In genomic region chr2:222303828-222304736, GRCh38 we compare ENCODE assay signal across 13 cellular contexts. TPM values are rescaled to one million over a fixed set of nuclear protein-coding genes. Genes with fewer than 3 reads are reported as not detected.
DNase-seq lines count a peak whose midpoint lies in the region; ATAC-seq and TF ChIP-seq lines count a peak whose summit lies in the region.
"Had no signal": no experiment of that assay in that cellular context is flagged by ENCODE, and none has a peak within 500 bp of the region (broad histone marks: within the 10 kb centered on the region; RNA-seq: fewer than 3 reads in every experiment).

No MANE protein-coding gene starts in this region.

- no peak for TF ChIP-seq CTCF in CD8-positive, alpha-beta T cell (IDR thresholded peaks at IDR 0.05)
- no peak for TF ChIP-seq CTCF in chondrocyte (IDR thresholded peaks at IDR 0.05)

- H3K36me3 ChIP-seq in CD8-positive, alpha-beta T cell (ENCODE audit: insufficient read depth, low read length) = no peaks in the 10 kb centered on the region
- no peaks in the 10 kb centered on the region for H3K36me3 ChIP-seq in neuronal stem cell (replicated peaks in 1 of 2; ENCODE audit: control insufficient read depth in 2 of 2, insufficient read depth in 2 of 2, low read length in 2 of 2)
- H3K36me3 ChIP-seq: right lobe of liver had no signal

- no peak for DNase-seq in CD8-positive, alpha-beta T cell
- DNase-seq in KBM-7 (peak; percentile 62), chondrocyte (ENCODE audit: low spot score) (no peak), neuronal stem cell (ENCODE audit: low spot score) (no peak), RPMI8226 (no peak), NCI-H2227 (lab: John Stamatoyannopoulos, UW; ENCODE audit: unreplicated experiment) (no peak), GOT3 (lab: John Stamatoyannopoulos, UW) (no peak)
- DNase-seq: cerebellar nuclear complex, left cardiac atrium, NCI-H1417 treated with DMSO at 0.1 percent for 48 hours had no signal

- CTCF ChIA-PET in CD8-positive, alpha-beta T cell (lab: Charles Lee) = no interaction called here

- H3K27me3 Mint-ChIP-seq in CD8-positive, alpha-beta T cell (ENCODE audit: low read depth) = peaks cover 82% of the 10 kb centered on the region
- H3K27me3 Mint-ChIP-seq in chondrocyte (ENCODE audit: low read depth) = peaks cover 92% of the 10 kb centered on the region

- H3K27ac Mint-ChIP-seq in CD8-positive, alpha-beta T cell = no peak overlapping the region
- H3K27ac Mint-ChIP-seq in chondrocyte (ENCODE audit: unreplicated experiment) = no peak overlapping the region

- no peak overlapping the region for H4K91ac ChIP-seq in neuronal stem cell (ENCODE audit: low read depth, low read length, poor library complexity)

- no peak overlapping the region for H3K4me2 ChIP-seq in neuronal stem cell (ENCODE audit: insufficient read depth, low read length, poor library complexity, severe bottlenecking)

- peak overlapping the region; percentile 38 for H3K23ac ChIP-seq in neuronal stem cell (ENCODE audit: low read depth, low read length, poor library complexity)

- H3K36me3 Mint-ChIP-seq in CD8-positive, alpha-beta T cell = no peaks in the 10 kb centered on the region
- H3K36me3 Mint-ChIP-seq in chondrocyte (ENCODE audit: low read depth) = peaks cover 13% of the 10 kb centered on the region

- no peak overlapping the region for H2BK5ac ChIP-seq in neuronal stem cell (ENCODE audit: low read length)

- peaks cover 9% of the 10 kb centered on the region for H3K4me1 ChIP-seq in CD8-positive, alpha-beta T cell (ENCODE audit: insufficient read depth, low read length)
- H3K4me1 ChIP-seq in neuronal stem cell (ENCODE audit: control insufficient read depth in 2 of 2, insufficient read depth in 1 of 2, low read depth in 1 of 2, low read length in 2 of 2) = peaks cover 0 to 6% of the 10 kb centered on the region in 2 donors

- POLR2A ChIA-PET in CD8-positive, alpha-beta T cell (lab: Charles Lee) = no interaction called here

- no peak overlapping the region for H3K27ac ChIP-seq in CD8-positive, alpha-beta T cell (ENCODE audit: low read depth, low read length)
- H3K27ac ChIP-seq in neuronal stem cell (replicated peaks; ENCODE audit: low read length) = no peak overlapping the region
- H3K27ac ChIP-seq: right lobe of liver had no signal

- no peak overlapping the region for H2BK15ac ChIP-seq in neuronal stem cell (ENCODE audit: low read length)

- peaks cover 49% of the 10 kb centered on the region for H3K27me3 ChIP-seq in CD8-positive, alpha-beta T cell (ENCODE audit: insufficient read depth, low read length)
- peaks cover 72 to 100% (median 100%) of the 10 kb centered on the region in 3 experiments for H3K27me3 ChIP-seq in neuronal stem cell (ENCODE audit: control insufficient read depth in 3 of 3, insufficient read depth in 3 of 3, low read depth in 1 of 3, low read length in 3 of 3)

- no peaks in the 10 kb centered on the region for H3K9me3 Mint-ChIP-seq in CD8-positive, alpha-beta T cell
- H3K9me3 Mint-ChIP-seq in chondrocyte (ENCODE audit: low read depth) = no peaks in the 10 kb centered on the region

- intact Hi-C loops in CD8-positive, alpha-beta T cell (cut with DNase I, micrococcal nuclease) = no loop called here

- in situ Hi-C loops in KBM-7 (cut with MboI; ENCODE audit: low pct_unique_long_range_greater_than_20kb, low sequenced_read_pairs) = loop anchor here (25.0 kb wide), 2 partner anchors 242 to 258 kb away; no protein-coding TSS in a partner anchor

- no peak for ATAC-seq in CD8-positive, alpha-beta T cell
- no peak for ATAC-seq in GM19324 (IDR thresholded peaks at IDR 0.05; ENCODE audit: low FRiP score, unreplicated experiment)
- ATAC-seq: left cardiac atrium, right lobe of liver had no signal

- H2AFZ ChIP-seq in neuronal stem cell (ENCODE audit: low read length) = no peak overlapping the region

- no peaks in the 10 kb centered on the region for H3K9me3 ChIP-seq in CD8-positive, alpha-beta T cell (ENCODE audit: low read length)
- H3K9me3 ChIP-seq in neuronal stem cell (replicated peaks in 1 of 2; ENCODE audit: control insufficient read depth in 2 of 2, insufficient read depth in 1 of 2, low read depth in 1 of 2, low read length in 2 of 2) = peaks cover 0 to 10% of the 10 kb centered on the region in 2 donors
- H3K9me3 ChIP-seq: right lobe of liver had no signal

- no peak overlapping the region for H2BK120ac ChIP-seq in neuronal stem cell (ENCODE audit: low read depth, low read length)

- no peak overlapping the region for H3K14ac ChIP-seq in neuronal stem cell (ENCODE audit: low read length)

- H3K4me1 Mint-ChIP-seq in CD8-positive, alpha-beta T cell (ENCODE audit: low read depth) = peaks cover 30% of the 10 kb centered on the region
- peaks cover 36% of the 10 kb centered on the region for H3K4me1 Mint-ChIP-seq in chondrocyte (ENCODE audit: low read depth)

- H2AK5ac ChIP-seq in neuronal stem cell (ENCODE audit: low read depth, low read length) = peak overlapping the region; percentile 24

- H3K4me3 ChIP-seq in CD8-positive, alpha-beta T cell (ENCODE audit: low read depth, low read length) = no peak overlapping the region
- no peak overlapping the region for H3K4me3 ChIP-seq in neuronal stem cell (ENCODE audit: low read length in 2 of 2)

- 100% methylated on average over 2 of the region's 38 CpGs; no CpG with 5 or more reads in 1 of the 2 donors for WGBS in neuronal stem cell (ENCODE audit: extremely low coverage in 2 of 2, insufficient read length in 2 of 2, insufficient replicate concordance in 1 of 2), 2 donors

- H4K8ac ChIP-seq in neuronal stem cell (ENCODE audit: low read depth, low read length) = no peak overlapping the region

- H3K79me1 ChIP-seq in neuronal stem cell (ENCODE audit: low read depth, low read length) = no peaks in the 10 kb centered on the region

- peak overlapping the region; percentile 81 for H3K18ac ChIP-seq in neuronal stem cell (ENCODE audit: low read length)

- no peak overlapping the region for H2BK12ac ChIP-seq in neuronal stem cell (ENCODE audit: low read length)

- H3K9ac ChIP-seq in neuronal stem cell (ENCODE audit: low read depth, low read length, poor library complexity) = no peak overlapping the region

- peak overlapping the region; percentile 51 for H3K4me3 Mint-ChIP-seq in CD8-positive, alpha-beta T cell
- peak overlapping the region; percentile 19 for H3K4me3 Mint-ChIP-seq in chondrocyte (ENCODE audit: unreplicated experiment)

- H3K4ac ChIP-seq in neuronal stem cell (ENCODE audit: low read length) = no peak overlapping the region

RNA-seq across cellular contexts. Expression of gene PAX3, which starts 5.3 kb away (rescaled TPM):
- total RNA-seq in CD8-positive, alpha-beta T cell = not detected
- total RNA-seq in chondrocyte = 1.4 to 4.7 TPM (median 4.1 TPM) in 3 replicates
- 0.04 TPM for polyA plus RNA-seq in neuronal stem cell (2013, experiment 1 of 2)
- not detected for polyA plus RNA-seq in neuronal stem cell (2013, experiment 2 of 2)
- total RNA-seq: right lobe of liver; T-helper 2 cell treated with Interferon-gamma antibody and Interleukin-4, amounts not matched to agents 100 ng/mL and 5 ng/mL, for 36 hours had no signal
